ENCODE assay signal across 28 cellular contexts in the genomic region with DNA sequence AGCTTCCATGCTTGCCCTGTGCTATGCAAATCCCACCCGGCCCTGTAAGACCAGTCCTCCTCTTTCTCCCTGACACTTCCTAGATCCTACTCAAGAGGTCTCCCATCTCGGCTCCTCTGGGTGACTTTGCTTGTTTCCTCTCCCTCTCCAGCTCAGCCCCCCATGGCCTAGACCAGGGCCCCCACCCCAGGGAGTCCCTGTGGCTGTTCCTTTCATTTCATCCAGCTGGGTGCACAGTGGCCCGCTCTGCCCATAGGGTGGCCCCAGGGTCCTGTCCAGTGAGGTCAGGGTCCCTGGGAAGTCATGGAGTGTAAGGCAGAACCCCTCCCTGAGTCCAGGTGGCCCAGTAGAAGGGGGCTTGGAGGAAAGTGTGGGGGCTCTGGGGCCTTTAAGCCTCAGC. TPM values are rescaled to one million over a fixed set of nuclear protein-coding genes. Genes with fewer than 3 reads are reported as not detected.
A peak's percentile ranks its signal among the peaks of the same experiment; 100 is the strongest.
DNase-seq lines count a peak whose midpoint lies in the region; ATAC-seq, FAIRE-seq and TF ChIP-seq lines count a peak whose summit lies in the region.
"Had no signal": no experiment of that assay in that cellular context is flagged by ENCODE, and none has a peak within 500 bp of the region (broad histone marks: within the 10 kb centered on the region; RNA-seq: fewer than 3 reads in every experiment).

No MANE protein-coding gene starts in this region.

- H3K9me3 Mint-ChIP-seq in activated naive CD4-positive, alpha-beta T cell treated with anti-CD3 and anti-CD28 coated beads, Interleukin-2, amount 50 U/mL, for 72 hours: peaks cover 6 to 10% of the 10 kb centered on the region in 2 donors

- H3K56ac ChIP-seq in H1 (replicated peaks; ENCODE audit: insufficient read length, low read depth, low read length): no peak overlapping the region

- H4K5ac ChIP-seq in H1 (ENCODE audit: insufficient read length, low read depth, low read length): no peak overlapping the region

- H2BK15ac ChIP-seq in H1 (ENCODE audit: low read length): peak overlapping the region; percentile 88

- H4K8ac ChIP-seq in H1 (ENCODE audit: extremely low read depth, insufficient read depth, low read length): no peak overlapping the region

- H2AK5ac ChIP-seq in H1 (ENCODE audit: low read depth, low read length): 0 out of 2 replicates have a peak overlapping the region, but pooled peaks have one; percentile 82

- H2AFZ ChIP-seq in H1 (ENCODE audit: low read length): no peak overlapping the region
- H2AFZ ChIP-seq: PC-9 had no signal

- no peak overlapping the region for H3K27ac Mint-ChIP-seq in activated naive CD4-positive, alpha-beta T cell treated with anti-CD3 and anti-CD28 coated beads, Interleukin-2, amount 50 U/mL, for 72 hours

- H3K18ac ChIP-seq in H1 (ENCODE audit: extremely low read depth, low read length): peak overlapping the region; percentile 60

- H3K36me3 Mint-ChIP-seq in activated naive CD4-positive, alpha-beta T cell treated with anti-CD3 and anti-CD28 coated beads, Interleukin-2, amount 50 U/mL, for 72 hours: no peaks in the 10 kb centered on the region

- ATAC-seq in activated naive CD4-positive, alpha-beta T cell treated with anti-CD3 and anti-CD28 coated beads, Interleukin-2, amount 50 U/mL, for 72 hours: no peak
- ATAC-seq in HG03097 (IDR thresholded peaks at IDR 0.05; ENCODE audit: low FRiP score, unreplicated experiment): no peak
- ATAC-seq: HCT116 had no signal

- H3K4me2 ChIP-seq in H1 (ENCODE audit: insufficient read depth in 1 of 2, low read depth in 2 of 2, low read length in 2 of 2): no peak overlapping the region
- H3K4me2 ChIP-seq: BLaER1 treated with 17β-estradiol and CSF1 and Interleukin-3, amounts not matched to agents 10 nM and 100 nM; PC-9 had no signal

- H3K4ac ChIP-seq in H1 (replicated peaks; ENCODE audit: insufficient read length, low read depth, low read length): peak overlapping the region; percentile 67

- H3K27ac ChIP-seq in H1 (ENCODE audit: low read depth, low read length): no peak overlapping the region
- H3K27ac ChIP-seq: BLaER1 treated with 17β-estradiol and CSF1 and Interleukin-3, amounts not matched to agents 10 nM and 100 nM; PC-9 had no signal

- H3K27me3 ChIP-seq in H1 (replicated peaks in 1 of 4; ENCODE audit: control insufficient read depth in 3 of 4, extremely low read depth in 1 of 4, insufficient read depth in 3 of 4, low read length in 3 of 4): peaks cover 0 to 7% (median 0%) of the 10 kb centered on the region in 4 experiments; a peak in 2 of 7 replicates
- H3K27me3 ChIP-seq: MG63 had no signal

- TF ChIP-seq RAD21 in H1 (IDR thresholded peaks at IDR 0.05 in 1 of 2, conservative IDR thresholded peaks at IDR 0.05 in 1 of 2; ENCODE audit: low read depth in 2 of 2, low read length in 2 of 2): no peak

- peak overlapping the region; percentile 97; the same call in 1 of the 2 replicates for H2BK12ac ChIP-seq in H1 (ENCODE audit: low read depth, low read length)

- H3K79me1 ChIP-seq in H1 (ENCODE audit: low read depth, low read length): no peaks in the 10 kb centered on the region

- no peaks in the 10 kb centered on the region; a peak in 1 of 8 replicates for H3K36me3 ChIP-seq in H1 (ENCODE audit: control insufficient read depth in 2 of 4, insufficient read depth in 4 of 4, low read length in 3 of 4)
- H3K36me3 ChIP-seq: BLaER1 treated with 17β-estradiol and CSF1 and Interleukin-3, amounts not matched to agents 10 nM and 100 nM; MG63 had no signal

- H3K23ac ChIP-seq in H1 (ENCODE audit: insufficient read length): no peak overlapping the region

- H2BK120ac ChIP-seq in H1 (replicated peaks; ENCODE audit: low read depth, low read length): no peak overlapping the region

- H3K23me2 ChIP-seq in H1 (ENCODE audit: low read depth, low read length): peaks cover 6% of the 10 kb centered on the region; the same call in 1 of the 2 replicates

- CTCF ChIA-PET in H1 (lab: Charles Lee; ENCODE audit: partially characterized antibody): interaction anchor here (1.1 to 2.0 kb wide), 3 partner anchors 15 to 171 kb away, joined by 3 to 5 read pairs (median 3); no protein-coding TSS in a partner anchor

- H3K14ac ChIP-seq in H1 (ENCODE audit: insufficient read length): no peak overlapping the region

- DNase-seq in activated naive CD4-positive, alpha-beta T cell treated with anti-CD3 and anti-CD28 coated beads, Interleukin-2, amount 50 U/mL, for 16 hours: peak; percentile 3
- no peak for DNase-seq in activated naive CD4-positive, alpha-beta T cell treated with anti-CD3 and anti-CD28 coated beads, Interleukin-2, amount 50 U/mL, for 72 hours (ENCODE audit: low spot score in 2 of 2)
- DNase-seq in D341Med (ENCODE audit: low spot score) (peak; percentile 26), H1 (ENCODE audit: low read depth in 1 of 2, low spot score in 2 of 2) (peak in 1 of 2 experiments; percentile 38), posterior vena cava (ENCODE audit: low spot score) (peak; percentile 63), NCI-H1105 (lab: John Stamatoyannopoulos, UW) (no peak), NCI-H446 (lab: John Stamatoyannopoulos, UW) (no peak)
- DNase-seq: AML-193; CD4-positive, alpha-beta memory T cell; COR-L47; GOT3; KBM-7; MG63; NCI-H2029; NCI-H446 treated with DMSO at 0.1 percent for 48 hours; NCI-H526; NCI-H82; NK-92 treated with Interleukin-12 subunit alpha and Interleukin-12 subunit beta, amount 100 ng/mL, for 24 hours; PC-9; SHP77 had no signal

- H4K20me1 ChIP-seq in H1 (replicated peaks in 1 of 2; ENCODE audit: control insufficient read depth in 1 of 2, insufficient read depth in 2 of 2, low read length in 2 of 2): peaks cover 0 to 2% of the 10 kb centered on the region in 2 experiments

- H3K9ac ChIP-seq in H1 (replicated peaks in 1 of 4; ENCODE audit: extremely low read depth in 1 of 4, low read depth in 3 of 4, low read length in 3 of 4): no peak overlapping the region
- H3K9ac ChIP-seq: BLaER1 treated with 17β-estradiol and CSF1 and Interleukin-3, amounts not matched to agents 10 nM and 100 nM had no signal

- TF ChIP-seq EP300 in H1 (IDR thresholded peaks at IDR 0.05; ENCODE audit: borderline replicate concordance in 1 of 2, low read depth in 2 of 2, low read length in 2 of 2): no peak

- H4K91ac ChIP-seq in H1 (replicated peaks; ENCODE audit: insufficient read length, low read length): peak overlapping the region; percentile 22

- no peak for TF ChIP-seq POLR2A in H1 (IDR thresholded peaks at IDR 0.05; ENCODE audit: control extremely low read depth in 1 of 2, low read depth in 2 of 2, low read length in 2 of 2)

- H2BK20ac ChIP-seq in H1 (ENCODE audit: low read length): peak overlapping the region; percentile 97

- H3K4me1 ChIP-seq in H1 (replicated peaks in 1 of 4; ENCODE audit: control insufficient read depth in 3 of 4, insufficient read depth in 4 of 4, low read length in 3 of 4): peaks cover 0 to 20% (median 13%) of the 10 kb centered on the region in 4 experiments; a peak in 6 of 7 replicates

- FAIRE-seq in H1 (lab: Jason Lieb, UNC): no peak
- FAIRE-seq: A204.1, G401.6 had no signal

- peak overlapping the region; percentile 75; the same call in 1 of the 2 replicates for H2BK5ac ChIP-seq in H1 (ENCODE audit: low read depth, low read length)

- H3K4me3 ChIP-seq in H1 (ENCODE audit: extremely low read depth in 1 of 4, insufficient read depth in 2 of 4, low read depth in 3 of 4, low read length in 4 of 4): no peak overlapping the region
- H3K4me3 ChIP-seq: BLaER1 treated with 17β-estradiol and CSF1 and Interleukin-3, amounts not matched to agents 10 nM and 100 nM; MG63; PC-9 had no signal

- H3K9me3 ChIP-seq in H1 (ENCODE audit: insufficient read depth in 2 of 2, low read depth in 1 of 2, low read length in 1 of 2): peaks cover 0 to 8% of the 10 kb centered on the region in 2 experiments; a peak in 3 of 4 replicates
- H3K9me3 ChIP-seq: MG63 had no signal

- H3K79me2 ChIP-seq in H1 (ENCODE audit: control insufficient read depth in 1 of 2, insufficient read depth in 2 of 2, low read length in 2 of 2): no peaks in the 10 kb centered on the region

- intact Hi-C loops in posterior vena cava (cut with DNase I): no loop called here

- POLR2A ChIA-PET in H1 (lab: Charles Lee; ENCODE audit: partially characterized antibody): interaction anchor here (0.7 kb wide), 1 partner anchor 757 kb away, joined by 3 read pairs; no protein-coding TSS in a partner anchor

- TF ChIP-seq CTCF in H1 (IDR thresholded peaks at IDR 0.05; ENCODE audit: control extremely low read depth in 1 of 3, insufficient read depth in 1 of 3, low read depth in 1 of 3, low read length in 3 of 3): no peak

- 69% methylated on average over 3 of the region's 3 CpGs; no CpG with 5 or more reads in 1 of the 2 experiments for WGBS in H1 (ENCODE audit: extremely low coverage in 1 of 2, insufficient coverage in 1 of 2, insufficient read length in 1 of 2, insufficient replicate concordance in 2 of 2, low coverage in 1 of 2, low lambda C conversion rate in 2 of 2, missing lambda C conversion rate in 1 of 2), 2 experiments

TF ChIP-seq in H1, 55 proteins besides CTCF, POLR2A, EP300 and RAD21:
- TF ChIP-seq CHD2 (IDR thresholded peaks at IDR 0.05; ENCODE audit: low read length) (no peak), KDM1A (IDR thresholded peaks at IDR 0.05; ENCODE audit: borderline replicate concordance, low read length) (0 out of 2 replicates have a peak, but pooled peaks have one; percentile 3)

RNA-seq across cellular contexts. Expression of gene NKX1-1, which starts 52.3 kb away (rescaled TPM):
- total RNA-seq in activated naive CD4-positive, alpha-beta T cell treated with anti-CD3 and anti-CD28 coated beads, Interleukin-2, amount 50 U/mL, for 72 hours: not detected
- total RNA-seq in H1 (2021; fragmentation: NEBNext Ultra II Directional; extraction: Animal tissue kit (Norgen Biotek cat#: 25700)): not detected in 2 replicates
- polyA plus RNA-seq in H1 (2011; rRNA removed): not detected in 2 replicates
- not detected for polyA plus RNA-seq in H1 (2011; cell fraction: cytosol; rRNA removed)
- not detected for polyA plus RNA-seq in H1 (2011; cell fraction: nucleus; rRNA removed)
- polyA plus RNA-seq in H1 (2012, experiment 1 of 2): not detected in 4 replicates
- not detected for polyA plus RNA-seq in H1 (2012, experiment 2 of 2)
- polyA plus RNA-seq in H1 (2013, experiment 1 of 2): not detected
- polyA plus RNA-seq in H1 (2013, experiment 2 of 2): not detected
- polyA minus RNA-seq in H1 (2011; rRNA and poly(A)+ RNA removed): not detected in 2 replicates
- not detected for polyA minus RNA-seq in H1 (2011; cell fraction: cytosol; rRNA and poly(A)+ RNA removed)
- not detected for polyA minus RNA-seq in H1 (2011; cell fraction: nucleus; rRNA and poly(A)+ RNA removed)
- not detected for total RNA-seq in posterior vena cava
- total RNA-seq: CD4-positive, alpha-beta memory T cell; PC-9; RPMI7951; SK-MEL-5 had no signal
- polyA plus RNA-seq: AG04450; CD4-positive, alpha-beta memory T cell had no signal

Comparison
In these comparisons a context has a peak if more than half of its experiments do, and no peak if none do; other contexts are left out.
1. DNase-seq: peak in activated naive CD4-positive, alpha-beta T cell treated with anti-CD3 and anti-CD28 coated beads, Interleukin-2, amount 50 U/mL, for 16 hours (single experiment), D341Med (single experiment) and posterior vena cava (single experiment); none in activated naive CD4-positive, alpha-beta T cell treated with anti-CD3 and anti-CD28 coated beads, Interleukin-2, amount 50 U/mL, for 72 hours (0 of 2), NCI-H1105 (single experiment) and NCI-H446 (0 of 2).